Comparison of ENCODE assay signal across 14 cellular contexts in the genomic region with DNA sequence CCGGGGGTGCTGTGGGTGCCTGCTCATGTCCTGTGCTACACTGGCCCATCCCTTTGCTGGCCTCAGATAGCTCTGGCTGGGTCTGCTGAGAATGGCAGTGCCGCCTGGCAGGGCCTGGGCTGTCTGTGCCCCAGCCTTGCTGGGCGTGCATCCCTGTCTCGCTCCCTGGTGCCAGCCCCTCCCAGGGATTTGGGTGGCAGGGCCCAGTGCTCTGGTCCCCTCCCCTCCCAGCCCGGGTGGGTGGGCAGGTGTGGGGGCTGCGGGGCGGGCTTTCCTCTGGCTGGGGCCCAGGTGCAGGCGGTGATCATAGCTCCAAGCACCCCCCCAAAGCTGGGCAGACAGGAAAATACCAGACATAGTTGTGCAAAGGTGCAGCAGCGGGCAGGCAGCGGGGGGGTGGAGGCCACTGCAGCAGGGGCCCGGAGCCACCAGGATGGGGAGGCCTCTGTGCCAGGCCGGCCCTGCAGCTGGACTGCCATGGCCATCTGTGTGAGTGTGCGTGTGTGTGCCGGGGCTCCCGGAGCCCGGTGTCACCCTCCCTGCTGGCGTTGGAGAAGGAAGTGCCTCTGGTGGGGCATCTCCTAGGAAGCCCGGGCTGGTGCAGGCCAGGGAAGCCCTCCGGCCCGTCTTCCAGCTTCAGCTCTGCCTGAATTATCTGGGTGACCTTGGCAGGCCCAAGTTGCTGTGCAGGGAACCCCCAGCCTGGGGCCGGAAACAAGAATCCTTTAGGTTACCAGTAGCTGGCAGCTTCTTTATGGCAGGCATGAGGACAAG. TPM values are rescaled to one million over a fixed set of nuclear protein-coding genes. Genes with fewer than 3 reads are reported as not detected.
DNase-seq lines count a peak whose midpoint lies in the region; ATAC-seq and TF ChIP-seq lines count a peak whose summit lies in the region.
"Had no signal": no experiment of that assay in that cellular context is flagged by ENCODE, and none has a peak within 500 bp of the region (broad histone marks: within the 10 kb centered on the region; RNA-seq: fewer than 3 reads in every experiment).

No MANE protein-coding gene starts in this region.

- H3K9me3 Mint-ChIP-seq in dendritic cell treated with granulocyte-macrophage colony-stimulating factor and Interleukin-4, amounts not matched to agents 40 ng/mL and 50 ng/mL, for 4 days: no peaks in the 10 kb centered on the region
- H3K9me3 Mint-ChIP-seq in activated T-cell treated with anti-CD3 and anti-CD28 coated beads, Interleukin-2, amount 50 U/mL, for 24 hours: no peaks in the 10 kb centered on the region
- H3K9me3 Mint-ChIP-seq: CD8-positive, alpha-beta T cell; naive thymus-derived CD4-positive, alpha-beta T cell had no signal

- no peaks in the 10 kb centered on the region for H3K36me3 ChIP-seq in H7 (replicated peaks; ENCODE audit: control insufficient read depth, insufficient read depth, low read length)
- H3K36me3 ChIP-seq in left lung: no peaks in the 10 kb centered on the region
- H3K36me3 ChIP-seq in subcutaneous abdominal adipose tissue (ENCODE audit: control insufficient read depth in 5 of 5, insufficient read depth in 5 of 5, low read length in 5 of 5): no peaks in the 10 kb centered on the region

- peak overlapping the region; percentile 73 for H3K27ac Mint-ChIP-seq in dendritic cell treated with granulocyte-macrophage colony-stimulating factor and Interleukin-4, amounts not matched to agents 40 ng/mL and 50 ng/mL, for 4 days
- H3K27ac Mint-ChIP-seq in activated T-cell treated with anti-CD3 and anti-CD28 coated beads, Interleukin-2, amount 50 U/mL, for 24 hours: no peak overlapping the region
- H3K27ac Mint-ChIP-seq: activated CD8-positive, alpha-beta memory T cell treated with anti-CD3 and anti-CD28 coated beads, Interleukin-2, amount 10 ng/mL, durations not matched to agents 7 days and 5 days; CD8-positive, alpha-beta T cell; naive thymus-derived CD4-positive, alpha-beta T cell; T-helper 17 cell had no signal

- TF ChIP-seq CTCF in left lung (IDR thresholded peaks at IDR 0.05): no peak

- peak; percentile 57 for ATAC-seq in left lung
- no peak for ATAC-seq in GM19463 (IDR thresholded peaks at IDR 0.05; ENCODE audit: unreplicated experiment)
- ATAC-seq in GM19328 (IDR thresholded peaks at IDR 0.05; ENCODE audit: unreplicated experiment): no peak
- ATAC-seq: activated CD8-positive, alpha-beta memory T cell treated with anti-CD3 and anti-CD28 coated beads, Interleukin-2, amount 10 ng/mL, durations not matched to agents 7 days and 5 days; CD8-positive, alpha-beta T cell; naive thymus-derived CD4-positive, alpha-beta T cell; T-helper 17 cell had no signal

- peak overlapping the region; percentile 62 to 82 for H3K27ac ChIP-seq in left lung
- H3K27ac ChIP-seq in subcutaneous abdominal adipose tissue (ENCODE audit: low read depth, low read length): peak overlapping the region; percentile 78

- H3K4me3 ChIP-seq in H7 (ENCODE audit: insufficient read depth, low read depth, low read length): no peak overlapping the region
- no peak overlapping the region for H3K4me3 ChIP-seq in left lung
- peak overlapping the region in 1 of 5 donors; percentile 22 for H3K4me3 ChIP-seq in subcutaneous abdominal adipose tissue (ENCODE audit: low read depth in 1 of 5, low read length in 5 of 5)

- DNase-seq in H7 (peak; percentile 73), left lung (peak in 1 of 2 donors; percentile 82), NCI-H1436 treated with DMSO at 0.1 percent for 48 hours (lab: John Stamatoyannopoulos, UW) (no peak)
- no peak for DNase-seq in activated T-cell treated with anti-CD3 and anti-CD28 coated beads, Interleukin-2, amount 50 U/mL, for 24 hours
- DNase-seq: activated CD8-positive, alpha-beta memory T cell treated with anti-CD3 and anti-CD28 coated beads, Interleukin-2, amount 10 ng/mL, durations not matched to agents 7 days and 5 days; CD8-positive, alpha-beta T cell; Kasumi-1; naive thymus-derived CD4-positive, alpha-beta T cell; NCI-H524 treated with DMSO at 0.1 percent for 48 hours; T-helper 17 cell had no signal

- H3K9me3 ChIP-seq in left lung: no peaks in the 10 kb centered on the region
- H3K9me3 ChIP-seq in subcutaneous abdominal adipose tissue (ENCODE audit: control insufficient read depth in 5 of 5, low read length in 5 of 5): no peaks in the 10 kb centered on the region

- peaks cover 53 to 90% of the 10 kb centered on the region in 2 donors for H3K4me1 ChIP-seq in left lung
- peaks cover 8 to 85% (median 80%) of the 10 kb centered on the region in 5 donors for H3K4me1 ChIP-seq in subcutaneous abdominal adipose tissue (ENCODE audit: control insufficient read depth in 5 of 5, insufficient read depth in 5 of 5, low read length in 5 of 5)

- no peaks in the 10 kb centered on the region for H3K27me3 ChIP-seq in H7 (ENCODE audit: control insufficient read depth, insufficient read depth, low read length)
- H3K27me3 ChIP-seq in left lung: peaks cover 0 to 15% of the 10 kb centered on the region in 2 donors
- peaks cover 0 to 4% (median 0%) of the 10 kb centered on the region in 5 donors for H3K27me3 ChIP-seq in subcutaneous abdominal adipose tissue (ENCODE audit: control insufficient read depth in 5 of 5, insufficient read depth in 4 of 5, low read length in 5 of 5)

- H3K36me3 Mint-ChIP-seq in dendritic cell treated with granulocyte-macrophage colony-stimulating factor and Interleukin-4, amounts not matched to agents 40 ng/mL and 50 ng/mL, for 4 days (ENCODE audit: low read depth): no peaks in the 10 kb centered on the region
- no peaks in the 10 kb centered on the region for H3K36me3 Mint-ChIP-seq in activated T-cell treated with anti-CD3 and anti-CD28 coated beads, Interleukin-2, amount 50 U/mL, for 24 hours (ENCODE audit: low read depth)
- H3K36me3 Mint-ChIP-seq: activated CD8-positive, alpha-beta memory T cell treated with anti-CD3 and anti-CD28 coated beads, Interleukin-2, amount 10 ng/mL, durations not matched to agents 7 days and 5 days; CD8-positive, alpha-beta T cell; naive thymus-derived CD4-positive, alpha-beta T cell had no signal

- intact Hi-C loops in dendritic cell treated with granulocyte-macrophage colony-stimulating factor and Interleukin-4, amounts not matched to agents 40 ng/mL and 50 ng/mL, for 4 days (cut with micrococcal nuclease): no loop called here
- intact Hi-C loops in left lung (cut with DNase I): no loop called here

- H3K9ac ChIP-seq in subcutaneous abdominal adipose tissue (ENCODE audit: low read length in 5 of 5): peak overlapping the region in 4 of 5 donors; percentile 51 to 78 (median 69)

- H3K4me1 Mint-ChIP-seq in dendritic cell treated with granulocyte-macrophage colony-stimulating factor and Interleukin-4, amounts not matched to agents 40 ng/mL and 50 ng/mL, for 4 days (ENCODE audit: low read depth): peaks cover 32% of the 10 kb centered on the region
- H3K4me1 Mint-ChIP-seq in activated T-cell treated with anti-CD3 and anti-CD28 coated beads, Interleukin-2, amount 50 U/mL, for 24 hours (ENCODE audit: low read depth): peaks cover 10% of the 10 kb centered on the region

- H3K27me3 Mint-ChIP-seq in dendritic cell treated with granulocyte-macrophage colony-stimulating factor and Interleukin-4, amounts not matched to agents 40 ng/mL and 50 ng/mL, for 4 days: peaks cover 43% of the 10 kb centered on the region
- no peaks in the 10 kb centered on the region for H3K27me3 Mint-ChIP-seq in activated T-cell treated with anti-CD3 and anti-CD28 coated beads, Interleukin-2, amount 50 U/mL, for 24 hours
- H3K27me3 Mint-ChIP-seq: T-helper 17 cell had no signal

- H3K4me3 Mint-ChIP-seq in dendritic cell treated with granulocyte-macrophage colony-stimulating factor and Interleukin-4, amounts not matched to agents 40 ng/mL and 50 ng/mL, for 4 days: no peak overlapping the region
- H3K4me3 Mint-ChIP-seq in activated T-cell treated with anti-CD3 and anti-CD28 coated beads, Interleukin-2, amount 50 U/mL, for 24 hours: no peak overlapping the region
- H3K4me3 Mint-ChIP-seq: activated CD8-positive, alpha-beta memory T cell treated with anti-CD3 and anti-CD28 coated beads, Interleukin-2, amount 10 ng/mL, durations not matched to agents 7 days and 5 days; CD8-positive, alpha-beta T cell; naive thymus-derived CD4-positive, alpha-beta T cell; T-helper 17 cell had no signal

RNA-seq across cellular contexts. Expression of gene GLIS2, which starts 7.4 kb away (rescaled TPM):
- total RNA-seq in H7 (2014; rRNA removed; shearing (Covaris generic)): 1.5 and 2.7 TPM in 2 replicates
- 10 to 100 TPM; 28.9 to 31.0 TPM for total RNA-seq in left lung
- total RNA-seq: CD8-positive, alpha-beta T cell had no signal

RNA-seq across cellular contexts. Expression of gene PAM16, which starts 27.9 kb away (rescaled TPM):
- total RNA-seq in H7 (2014; rRNA removed; shearing (Covaris generic)): 92.3 and 115 TPM in 2 replicates
- total RNA-seq in left lung: 10 to 100 TPM; 26.2 to 44.6 TPM

RNA-seq across cellular contexts. Expression of gene VASN, which starts 48.4 kb away (rescaled TPM):
- total RNA-seq in H7 (2014; rRNA removed; shearing (Covaris generic)): 3.7 and 4.6 TPM in 2 replicates
- total RNA-seq in left lung: 10 to 100 TPM; 24.5 to 28.3 TPM
- total RNA-seq: activated CD8-positive, alpha-beta memory T cell treated with anti-CD3 and anti-CD28 coated beads, Interleukin-2, amount 10 ng/mL, durations not matched to agents 7 days and 5 days had no signal

RNA-seq across cellular contexts. Expression of gene TFAP4, which starts 50.4 kb away (rescaled TPM):
- 34.7 and 45.0 TPM in 2 replicates for total RNA-seq in H7 (2014; rRNA removed; shearing (Covaris generic))
- total RNA-seq in left lung: 10 to 100 TPM in 1 of 2 donors, 1 to 10 TPM in 1; 6.4 to 12.8 TPM
